ENCODE assay signal across 8 cellular contexts in the genomic region with DNA sequence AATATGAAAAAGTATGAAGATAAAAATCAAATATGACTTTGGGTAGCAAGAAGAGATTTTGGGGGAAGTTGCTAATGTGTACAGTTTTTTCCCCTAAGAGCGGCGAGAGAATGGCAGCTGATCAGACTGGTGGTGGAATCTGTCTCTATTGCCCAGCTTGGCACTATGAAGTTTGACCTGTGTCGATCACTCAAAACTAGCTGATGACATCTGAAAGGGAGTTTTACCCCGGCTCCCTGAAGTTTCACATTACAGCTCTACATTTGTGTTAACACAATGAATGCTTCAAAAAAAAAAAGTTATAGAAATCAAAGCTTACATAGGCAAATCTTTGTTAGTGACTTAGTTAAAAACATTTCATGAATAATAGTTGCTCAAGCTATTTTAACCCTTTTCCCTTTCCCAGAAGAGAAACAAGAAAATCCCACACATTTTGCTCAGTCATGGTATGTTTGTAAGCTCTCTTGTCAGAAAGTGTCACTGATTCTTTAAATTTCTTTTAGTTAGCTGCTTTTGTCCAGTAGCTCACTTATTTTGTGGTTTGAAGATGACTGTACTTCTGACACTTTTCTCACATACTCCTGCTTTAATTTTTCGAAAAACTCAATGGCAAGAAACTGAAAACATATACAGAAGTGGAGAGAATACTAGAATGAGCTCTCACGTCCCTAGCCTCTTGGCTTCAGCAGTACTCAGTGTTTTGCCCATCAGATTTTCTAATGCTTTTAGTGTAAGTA. TPM values are rescaled to one million over a fixed set of nuclear protein-coding genes. Genes with fewer than 3 reads are reported as not detected.
DNase-seq lines count a peak whose midpoint lies in the region; ATAC-seq, FAIRE-seq and TF ChIP-seq lines count a peak whose summit lies in the region.

No MANE protein-coding gene starts in this region.

- H3K27ac Mint-ChIP-seq in endodermal cell = peak overlapping the region; percentile 14

- peak overlapping the region; percentile 22; the same call in 2 of the 3 replicates for H3K4me2 ChIP-seq in A549

- DNase-seq in A549 (ENCODE audit: low read depth in 1 of 2, low spot score in 1 of 2) = no peak
- no peak for DNase-seq in endodermal cell
- no peak for DNase-seq in head of caudate nucleus
- no peak for DNase-seq in thyroid gland
- no peak for DNase-seq in NCI-H1048 (lab: John Stamatoyannopoulos, UW)

- peaks cover 2% of the 10 kb centered on the region for H3K9me3 Mint-ChIP-seq in endodermal cell

- CTCF ChIA-PET in A549 (lab: Yijun Ruan, JAX) = interaction anchor here (0.7 kb wide), 1 partner anchor 21 kb away, joined by 3 read pairs; no protein-coding TSS in a partner anchor

- H3K27ac ChIP-seq in A549 (no peak overlapping the region), endodermal cell (ENCODE audit: low read depth, low read length) (no peak overlapping the region), thyroid gland (no peak overlapping the region)

- H3K27me3 ChIP-seq in endodermal cell (ENCODE audit: control insufficient read depth, insufficient read depth, low read length, poor library complexity, severe bottlenecking) (no peaks in the 10 kb centered on the region), thyroid gland (no peaks in the 10 kb centered on the region)

- no peak for TF ChIP-seq RAD21 in A549 (conservative IDR thresholded peaks at IDR 0.05 in 1 of 2, IDR thresholded peaks at IDR 0.05 in 1 of 2)

- H3K9me3 ChIP-seq in A549 = no peaks in the 10 kb centered on the region; the same call in 2 of the 3 replicates
- peaks cover 3% of the 10 kb centered on the region for H3K9me3 ChIP-seq in endodermal cell (ENCODE audit: control insufficient read depth, low read length)
- H3K9me3 ChIP-seq in thyroid gland = no peaks in the 10 kb centered on the region

- POLR2A ChIA-PET in A549 (lab: Yijun Ruan, JAX) = interaction anchor here (1.2 kb wide), 1 partner anchor 156 kb away, joined by 3 read pairs; no protein-coding TSS in a partner anchor

- peaks cover 35% of the 10 kb centered on the region for H3K4me1 Mint-ChIP-seq in endodermal cell

- no peak overlapping the region for H3K4me3 Mint-ChIP-seq in endodermal cell

- H3K36me3 ChIP-seq in endodermal cell (ENCODE audit: control insufficient read depth, insufficient read depth, low read length) (peaks cover 8% of the 10 kb centered on the region), thyroid gland (no peaks in the 10 kb centered on the region)

- intact Hi-C loops in head of caudate nucleus (cut with DNase I) (no loop called here), thyroid gland (cut with DNase I) (no loop called here)

- H3K4me3 ChIP-seq in A549 (no peak overlapping the region), endodermal cell (ENCODE audit: low read length) (no peak overlapping the region), thyroid gland (replicated peaks in 1 of 3) (no peak overlapping the region)

- FAIRE-seq in A549 (lab: Jason Lieb, UNC) = no peak

- TF ChIP-seq CTCF in A549 (IDR thresholded peaks at IDR 0.05) (no peak), endodermal cell (conservative IDR thresholded peaks at IDR 0.05) (no peak), thyroid gland (IDR thresholded peaks at IDR 0.05) (no peak)

- H3K4me1 ChIP-seq in A549 = peaks cover 32% of the 10 kb centered on the region
- peaks cover 8% of the 10 kb centered on the region for H3K4me1 ChIP-seq in endodermal cell (ENCODE audit: control insufficient read depth, insufficient read depth, low read length)
- H3K4me1 ChIP-seq in thyroid gland = peaks cover 41 to 47% of the 10 kb centered on the region in 2 donors

- no peak overlapping the region for H3K9ac ChIP-seq in endodermal cell (ENCODE audit: extremely low read depth, low read length, poor library complexity, severe bottlenecking)

- no peak for TF ChIP-seq POLR2A in A549 (IDR thresholded peaks at IDR 0.05; ENCODE audit: low read length)
- TF ChIP-seq POLR2A in thyroid gland (IDR thresholded peaks at IDR 0.05) = no peak

- no peak for TF ChIP-seq EP300 in A549 (IDR thresholded peaks at IDR 0.05)

- WGBS in A549 (ENCODE audit: missing lambda C conversion rate) = 76% methylated on average over 6 of the region's 6 CpGs
- WGBS in endodermal cell (ENCODE audit: insufficient coverage in 1 of 2, insufficient read length in 1 of 2), 2 experiments = 94 to 98% methylated on average over 4 to 6 of the region's 6 CpGs
- WGBS in thyroid gland, 2 donors = 72 to 74% methylated on average over 6 of the region's 6 CpGs

- H3K36me3 Mint-ChIP-seq in endodermal cell (ENCODE audit: low read depth) = peaks cover 9% of the 10 kb centered on the region

- no peak for ATAC-seq in A549
- peak; percentile 48 for ATAC-seq in GM19035 (IDR thresholded peaks at IDR 0.05; ENCODE audit: unreplicated experiment)
- peak; percentile 53 for ATAC-seq in HG03159 (IDR thresholded peaks at IDR 0.05; ENCODE audit: unreplicated experiment)
- no peak for ATAC-seq in HG02973 (IDR thresholded peaks at IDR 0.05; ENCODE audit: unreplicated experiment)

- H3K27me3 Mint-ChIP-seq in endodermal cell (ENCODE audit: insufficient read depth) = no peaks in the 10 kb centered on the region

TF ChIP-seq in A549, 52 proteins besides CTCF, POLR2A, EP300 and RAD21:
- TF ChIP-seq CBX2 (IDR thresholded peaks at IDR 0.05; ENCODE audit: borderline replicate concordance, low read depth) (no peak), GATA3 (IDR thresholded peaks at IDR 0.05; ENCODE audit: borderline replicate concordance) (no peak), MAZ (IDR thresholded peaks at IDR 0.05; ENCODE audit: borderline replicate concordance, low read depth, low read length) (no peak), HOXB13 (CRISPR knock-in tag; IDR thresholded peaks at IDR 0.05; ENCODE audit: low read depth) (no peak), ESRRA (IDR thresholded peaks at IDR 0.05; ENCODE audit: borderline replicate concordance, low read length) (no peak), PHF8 (IDR thresholded peaks at IDR 0.05; ENCODE audit: borderline replicate concordance, low read depth) (no peak), MYC (IDR thresholded peaks at IDR 0.05; ENCODE audit: borderline replicate concordance, low read length) (no peak), HEYL (CRISPR knock-in tag; IDR thresholded peaks at IDR 0.05) (no peak), ZNF302 (CRISPR knock-in tag; IDR thresholded peaks at IDR 0.05) (no peak), MAX (IDR thresholded peaks at IDR 0.05) (no peak), FOSL2 (IDR thresholded peaks at IDR 0.05) (no peak), FOSL2 (CRISPR knock-in tag; IDR thresholded peaks at IDR 0.05) (no peak), MAFK (IDR thresholded peaks at IDR 0.05; ENCODE audit: partially characterized antibody) (no peak), FOXS1 (CRISPR knock-in tag; IDR thresholded peaks at IDR 0.05) (no peak), POLR2AphosphoS2 (conservative IDR thresholded peaks at IDR 0.05; ENCODE audit: low read length) (no peak), REST (IDR thresholded peaks at IDR 0.05) (no peak)

RNA-seq across cellular contexts. Expression of gene DYRK1A, which starts 41.3 kb away (rescaled TPM):
- polyA plus RNA-seq in A549 (2011; rRNA removed) = 29.4 and 33.5 TPM in 2 replicates
- 10.4 and 15.9 TPM in 2 replicates for polyA plus RNA-seq in A549 (2012; cell fraction: cytosol; rRNA removed)
- polyA plus RNA-seq in A549 (2012; cell fraction: nucleus; rRNA removed) = 21.9 and 22.7 TPM in 2 replicates
- 11.6 to 13.6 TPM (median 12.7 TPM) in 3 replicates for polyA plus RNA-seq in A549 (2017; fragmentation: RNase III; extraction: RNeasy Plus Mini Kit Qiagen cat#74134 plus additional on column Dnase treatment)
- polyA minus RNA-seq in A549 (2011; rRNA and poly(A)+ RNA removed) = 91.7 and 108 TPM in 2 replicates
- 10 to 100 TPM; 73.9 to 75.2 TPM for total RNA-seq in endodermal cell
- 35.8 TPM for polyA plus RNA-seq in endodermal cell (2013, experiment 1 of 2)
- polyA plus RNA-seq in endodermal cell (2013, experiment 2 of 2) = 38.0 TPM
- total RNA-seq in thyroid gland = 100 to 1,000 TPM; 104 to 299 (median 116) TPM

Comparison
In these comparisons a context has a peak if more than half of its experiments do, and no peak if none do; other contexts are left out.
1. ATAC-seq: peak in GM19035 (single experiment) and HG03159 (single experiment); none in A549 (0 of 2) and HG02973 (single experiment).